22 cellular contexts compared by ENCODE assay signal in the genomic region with DNA sequence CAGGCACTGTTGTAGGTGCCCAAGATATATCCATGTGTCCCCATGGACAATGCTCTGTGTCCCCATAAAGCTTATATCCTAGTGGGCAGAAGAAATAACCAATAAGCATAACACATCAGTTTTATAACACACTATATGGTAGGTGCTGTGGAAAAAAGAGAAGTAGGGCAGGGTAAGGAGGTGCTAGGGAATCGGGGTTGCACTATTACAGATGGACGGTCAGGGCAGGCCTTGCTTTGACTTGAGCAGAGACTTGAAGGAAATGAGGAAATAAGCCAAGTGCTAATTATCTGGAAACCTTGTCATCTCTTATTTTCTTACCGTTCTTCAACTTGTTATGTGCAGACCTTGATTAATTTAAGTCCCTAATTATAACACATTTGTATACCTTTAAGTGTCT.
"Had no signal": no experiment of that assay in that cellular context is flagged by ENCODE, and none has a peak within 500 bp of the region (broad histone marks: within the 10 kb centered on the region; RNA-seq: fewer than 3 reads in every experiment).

No MANE protein-coding gene starts in this region.

- H3K9ac ChIP-seq: parathyroid adenoma had no signal

- H2AFZ ChIP-seq: parathyroid adenoma had no signal

- H3K36me3 Mint-ChIP-seq: natural killer cell; stimulated activated memory B cell treated with anti-CD40 and anti-IgM and Interleukin-4, amounts not matched to agents 10 μg/mL and 1 μg/mL and 100 μg/mL, for 72 hours had no signal

- ATAC-seq: gastrocnemius medialis; mucosa of descending colon; natural killer cell; psoas muscle; sciatic nerve; stimulated activated memory B cell treated with anti-CD40 and anti-IgM and Interleukin-4, amounts not matched to agents 10 μg/mL and 1 μg/mL and 100 μg/mL, for 72 hours; stimulated activated naive CD8-positive, alpha-beta T cell treated with anti-CD3 and anti-CD28 coated beads, Interleukin-15, amount 100 ng/mL, for 72 hours had no signal

- H3K27ac ChIP-seq: esophagus muscularis mucosa, gastrocnemius medialis, parathyroid adenoma, psoas muscle, spleen, thoracic aorta, transverse colon had no signal

- H3K27me3 Mint-ChIP-seq: stimulated activated memory B cell treated with anti-CD40 and anti-IgM and Interleukin-4, amounts not matched to agents 10 μg/mL and 1 μg/mL and 100 μg/mL, for 72 hours; stimulated activated naive CD8-positive, alpha-beta T cell treated with anti-CD3 and anti-CD28 coated beads, Interleukin-15, amount 100 ng/mL, for 72 hours had no signal

- H3K9me3 Mint-ChIP-seq: natural killer cell; neural crest cell; stimulated activated memory B cell treated with anti-CD40 and anti-IgM and Interleukin-4, amounts not matched to agents 10 μg/mL and 1 μg/mL and 100 μg/mL, for 72 hours; stimulated activated naive CD8-positive, alpha-beta T cell treated with anti-CD3 and anti-CD28 coated beads, Interleukin-15, amount 100 ng/mL, for 72 hours had no signal

- DNase-seq: cortex of kidney; dorsolateral prefrontal cortex; effector CD8-positive, alpha-beta T cell; gastrocnemius medialis; islet precursor cell; mucosa of descending colon; natural killer cell; occipital lobe; psoas muscle; retina; spleen; stimulated activated CD4-positive, alpha-beta T cell treated with anti-CD3 and anti-CD28 coated beads, Interleukin-15, amount 100 ng/mL, for 24 hours; stimulated activated CD4-positive, alpha-beta T cell treated with anti-CD3 and anti-CD28 coated beads, Interleukin-1b, Interleukin-23, amount 100 ng/mL, for 48 hours; stimulated activated CD4-positive, alpha-beta T cell treated with anti-CD3 and anti-CD28 coated beads, Interleukin-4, amount 100 ng/mL, for 24 hours; stimulated activated naive CD8-positive, alpha-beta T cell treated with anti-CD3 and anti-CD28 coated beads, Interleukin-15, amount 100 ng/mL, for 72 hours; transverse colon had no signal

- H3K27ac Mint-ChIP-seq: natural killer cell; stimulated activated memory B cell treated with anti-CD40 and anti-IgM and Interleukin-4, amounts not matched to agents 10 μg/mL and 1 μg/mL and 100 μg/mL, for 72 hours; stimulated activated naive CD8-positive, alpha-beta T cell treated with anti-CD3 and anti-CD28 coated beads, Interleukin-15, amount 100 ng/mL, for 72 hours had no signal

- H3K36me3 ChIP-seq: esophagus muscularis mucosa, gastrocnemius medialis, spleen, thoracic aorta, transverse colon had no signal

- H3K4me3 Mint-ChIP-seq: natural killer cell; neural crest cell; stimulated activated memory B cell treated with anti-CD40 and anti-IgM and Interleukin-4, amounts not matched to agents 10 μg/mL and 1 μg/mL and 100 μg/mL, for 72 hours; stimulated activated naive CD8-positive, alpha-beta T cell treated with anti-CD3 and anti-CD28 coated beads, Interleukin-15, amount 100 ng/mL, for 72 hours had no signal

- H3K27me3 ChIP-seq: dorsolateral prefrontal cortex, esophagus muscularis mucosa, gastrocnemius medialis, spleen, transverse colon had no signal

- H3K4me3 ChIP-seq: esophagus muscularis mucosa, gastrocnemius medialis, mucosa of descending colon, psoas muscle, spleen, thoracic aorta, transverse colon had no signal

- H3K9me3 ChIP-seq: esophagus muscularis mucosa, gastrocnemius medialis, mucosa of descending colon, psoas muscle, spleen, thoracic aorta, transverse colon had no signal
